In genomic region chr10:61898435-61898778, GRCh38 we compare ENCODE assay signal across 8 cellular contexts. TPM values are rescaled to one million over a fixed set of nuclear protein-coding genes. Genes with fewer than 3 reads are reported as not detected.
DNase-seq lines count a peak whose midpoint lies in the region; ATAC-seq, FAIRE-seq and TF ChIP-seq lines count a peak whose summit lies in the region.

No MANE protein-coding gene starts in this region.

- no peaks in the 10 kb centered on the region for H3K36me3 Mint-ChIP-seq in T-cell
- peaks cover 8% of the 10 kb centered on the region for H3K36me3 Mint-ChIP-seq in natural killer cell treated with Interleukin-12 subunit alpha and Interleukin-12 subunit beta and Interleukin-15 and Interleukin-18, amount 100 ng/mL, for 72 hours
- peaks cover 7% of the 10 kb centered on the region for H3K36me3 Mint-ChIP-seq in activated T-cell treated with anti-CD3 and anti-CD28 coated beads, Interleukin-2, amount 50 U/mL, for 4 hours (ENCODE audit: insufficient read depth)

- FAIRE-seq in small intestine (lab: Jason Lieb, UNC) = no peak

- CTCF ChIA-PET in T-cell (lab: Charles Lee) = interaction anchor here (0.6 to 4.4 kb wide), 10 partner anchors 27 to 674 kb away, joined by 3 to 36 read pairs (median 4); no protein-coding TSS in a partner anchor

- peaks cover 0 to 4% of the 10 kb centered on the region in 2 donors for H3K4me1 ChIP-seq in small intestine (ENCODE audit: control insufficient read depth in 2 of 2, insufficient read depth in 1 of 2, low read depth in 1 of 2, low read length in 1 of 2)

- H3K4me3 ChIP-seq in lower leg skin (ENCODE audit: low read depth, poor library complexity, severe bottlenecking) (no peak overlapping the region), small intestine (ENCODE audit: low read depth in 1 of 2, low read length in 2 of 2) (no peak overlapping the region)

- no peak for TF ChIP-seq POLR2A in lower leg skin (IDR thresholded peaks at IDR 0.05)

- H3K27me3 Mint-ChIP-seq in T-cell = no peaks in the 10 kb centered on the region
- H3K27me3 Mint-ChIP-seq in natural killer cell treated with Interleukin-12 subunit alpha and Interleukin-12 subunit beta and Interleukin-15 and Interleukin-18, amount 100 ng/mL, for 72 hours = no peaks in the 10 kb centered on the region
- no peaks in the 10 kb centered on the region for H3K27me3 Mint-ChIP-seq in activated T-cell treated with anti-CD3 and anti-CD28 coated beads, Interleukin-2, amount 50 U/mL, for 4 hours (ENCODE audit: low read depth)

- H3K9me3 ChIP-seq in small intestine (ENCODE audit: control insufficient read depth, low read depth) = no peaks in the 10 kb centered on the region

- no peaks in the 10 kb centered on the region for H3K36me3 ChIP-seq in small intestine (ENCODE audit: control insufficient read depth in 2 of 2, insufficient read depth in 2 of 2, low read length in 2 of 2)

- DNase-seq in DMS153 (lab: John Stamatoyannopoulos, UW) (peak; percentile 73), NAMALWA (ENCODE audit: low spot score) (peak; percentile 76), T-cell (no peak), lower leg skin (ENCODE audit: low spot score in 2 of 2) (no peak), small intestine (no peak)
- no peak for DNase-seq in natural killer cell treated with Interleukin-12 subunit alpha and Interleukin-12 subunit beta and Interleukin-15 and Interleukin-18, amount 100 ng/mL, for 72 hours (ENCODE audit: low spot score)
- no peak for DNase-seq in activated T-cell treated with anti-CD3 and anti-CD28 coated beads, Interleukin-2, amount 50 U/mL, for 4 hours

- H3K9me3 Mint-ChIP-seq in T-cell = no peaks in the 10 kb centered on the region
- no peaks in the 10 kb centered on the region for H3K9me3 Mint-ChIP-seq in natural killer cell treated with Interleukin-12 subunit alpha and Interleukin-12 subunit beta and Interleukin-15 and Interleukin-18, amount 100 ng/mL, for 72 hours
- H3K9me3 Mint-ChIP-seq in activated T-cell treated with anti-CD3 and anti-CD28 coated beads, Interleukin-2, amount 50 U/mL, for 4 hours = no peaks in the 10 kb centered on the region

- peaks cover 34 to 42% (median 36%) of the 10 kb centered on the region in 3 donors for H3K4me1 Mint-ChIP-seq in T-cell
- H3K4me1 Mint-ChIP-seq in natural killer cell treated with Interleukin-12 subunit alpha and Interleukin-12 subunit beta and Interleukin-15 and Interleukin-18, amount 100 ng/mL, for 72 hours (ENCODE audit: low read depth in 2 of 2) = peaks cover 41 to 47% of the 10 kb centered on the region in 2 donors
- peaks cover 42% of the 10 kb centered on the region for H3K4me1 Mint-ChIP-seq in activated T-cell treated with anti-CD3 and anti-CD28 coated beads, Interleukin-2, amount 50 U/mL, for 4 hours (ENCODE audit: low read depth)

- peak overlapping the region; percentile 67 to 76 for H3K27ac Mint-ChIP-seq in T-cell
- peak overlapping the region; percentile 90 to 93 for H3K27ac Mint-ChIP-seq in natural killer cell treated with Interleukin-12 subunit alpha and Interleukin-12 subunit beta and Interleukin-15 and Interleukin-18, amount 100 ng/mL, for 72 hours

- no peak for ATAC-seq in T-cell (replicated peaks in 1 of 4)
- no peak for ATAC-seq in natural killer cell treated with Interleukin-12 subunit alpha and Interleukin-12 subunit beta and Interleukin-15 and Interleukin-18, amount 100 ng/mL, for 72 hours
- ATAC-seq in HG03521 (IDR thresholded peaks at IDR 0.05; ENCODE audit: unreplicated experiment) = no peak
- no peak for ATAC-seq in activated T-cell treated with anti-CD3 and anti-CD28 coated beads, Interleukin-2, amount 50 U/mL, for 4 hours

- TF ChIP-seq CTCF in lower leg skin (IDR thresholded peaks at IDR 0.05) = no peak

- intact Hi-C loops in lower leg skin (cut with DNase I; ENCODE audit: low total_unique reads) = no loop called here

- peak overlapping the region; percentile 26 to 80 (median 38) for H3K4me3 Mint-ChIP-seq in T-cell
- peak overlapping the region; percentile 95 for H3K4me3 Mint-ChIP-seq in natural killer cell treated with Interleukin-12 subunit alpha and Interleukin-12 subunit beta and Interleukin-15 and Interleukin-18, amount 100 ng/mL, for 72 hours
- no peak overlapping the region for H3K4me3 Mint-ChIP-seq in activated T-cell treated with anti-CD3 and anti-CD28 coated beads, Interleukin-2, amount 50 U/mL, for 4 hours

- POLR2A ChIA-PET in T-cell (lab: Charles Lee) = no interaction called here

- 54 to 63% methylated on average over 2 of the region's 2 CpGs for WGBS in lower leg skin, 2 donors
- 7 to 31% (median 26%) methylated on average over 2 of the region's 2 CpGs for WGBS in small intestine, 3 donors

- H3K27ac ChIP-seq in small intestine (ENCODE audit: low read depth in 1 of 2, low read length in 1 of 2) = no peak overlapping the region

- no peaks in the 10 kb centered on the region for H3K27me3 ChIP-seq in small intestine (ENCODE audit: control insufficient read depth in 2 of 2, insufficient read depth in 2 of 2, low read length in 2 of 2)

RNA-seq across cellular contexts. Expression of gene ARID5B, which starts 3.1 kb away (rescaled TPM):
- total RNA-seq in T-cell (10 to 100 TPM; 34.0 to 75.5 (median 42.5) TPM), lower leg skin (100 to 1,000 TPM in 1 of 4 donors, 10 to 100 TPM in 3; 47.2 to 127 (median 62.8) TPM)
- total RNA-seq in natural killer cell treated with Interleukin-12 subunit alpha and Interleukin-12 subunit beta and Interleukin-15 and Interleukin-18, amount 100 ng/mL, for 72 hours = 10 to 100 TPM; 46.1 to 51.7 TPM
- 10 to 100 TPM in 1 of 3 donors, 1 to 10 TPM in 2; 1.1 to 12.1 (median 1.4) TPM for polyA plus RNA-seq in small intestine
- 10 to 100 TPM; 50.8 to 83.7 (median 69.8) TPM for total RNA-seq in activated T-cell treated with anti-CD3 and anti-CD28 coated beads, Interleukin-2, amount 50 U/mL, for 4 hours

Comparison
In these comparisons a context has a peak if more than half of its experiments do, and no peak if none do; other contexts are left out.
1. DNase-seq: peak in DMS153 (single experiment) and NAMALWA (single experiment); none in T-cell (0 of 34), natural killer cell treated with Interleukin-12 subunit alpha and Interleukin-12 subunit beta and Interleukin-15 and Interleukin-18, amount 100 ng/mL, for 72 hours (single experiment), lower leg skin (0 of 2), small intestine (single experiment) and activated T-cell treated with anti-CD3 and anti-CD28 coated beads, Interleukin-2, amount 50 U/mL, for 4 hours (single experiment).